Comparison of ENCODE assay signal across 12 cellular contexts in genomic region chr2:154912215-154912614, GRCh38.
"Had no signal": no experiment of that assay in that cellular context is flagged by ENCODE, and none has a peak within 500 bp of the region (broad histone marks: within the 10 kb centered on the region; RNA-seq: fewer than 3 reads in every experiment).

No MANE protein-coding gene starts in this region.

- H3K9me3 ChIP-seq: psoas muscle, right lobe of liver had no signal

- H3K4me1 ChIP-seq: heart left ventricle, psoas muscle, right lobe of liver, spleen had no signal

- H3K27ac ChIP-seq: heart left ventricle, psoas muscle, right lobe of liver, spleen had no signal

- H3K4me3 ChIP-seq: heart left ventricle, psoas muscle, right lobe of liver, spleen had no signal

- H3K36me3 ChIP-seq: heart left ventricle, right lobe of liver, spleen had no signal

- H3K27me3 ChIP-seq: heart left ventricle, right lobe of liver, spleen had no signal

- ATAC-seq: activated T-helper 17 cell treated with anti-CD3 and anti-CD28 coated beads, Interleukin-2, amount 50 U/mL, for 72 hours; heart left ventricle; left lobe of liver; psoas muscle; right lobe of liver had no signal

- DNase-seq: activated CD4-positive, alpha-beta T cell treated with anti-CD3 and anti-CD28 coated beads, Interleukin-2, amount 50 U/mL, for 1 hour; activated naive CD4-positive, alpha-beta T cell treated with anti-CD3 and anti-CD28 coated beads for 36 hours; activated T-cell treated with anti-CD3 and anti-CD28 coated beads for 4 hours; effector memory CD4-positive, alpha-beta T cell; heart left ventricle; psoas muscle; right lobe of liver; spleen; stimulated activated CD4-positive, alpha-beta T cell treated with anti-CD3 and anti-CD28 coated beads, Interleukin-1b, Interleukin-23, amount 100 ng/mL, for 48 hours; stimulated activated naive CD4-positive, alpha-beta T cell had no signal
